15 cellular contexts compared by ENCODE assay signal in genomic region chr10:116256749-116257259, GRCh38. TPM values are rescaled to one million over a fixed set of nuclear protein-coding genes. Genes with fewer than 3 reads are reported as not detected.
DNase-seq lines count a peak whose midpoint lies in the region; ATAC-seq and TF ChIP-seq lines count a peak whose summit lies in the region.
"Had no signal": no experiment of that assay in that cellular context is flagged by ENCODE, and none has a peak within 500 bp of the region (broad histone marks: within the 10 kb centered on the region; RNA-seq: fewer than 3 reads in every experiment).

No MANE protein-coding gene starts in this region.

- no peak overlapping the region for H2BK120ac ChIP-seq in mesendoderm (ENCODE audit: low read depth, low read length)

- no peaks in the 10 kb centered on the region for H3K79me1 ChIP-seq in mesendoderm (ENCODE audit: low read length)

- H3K79me2 ChIP-seq in mesendoderm (ENCODE audit: control insufficient read depth, insufficient read depth, low read length): no peaks in the 10 kb centered on the region

- BruUV-seq in MCF 10A (replicated peaks; lab: Mats Ljungman, UMichigan): no TSS peak

- no peaks in the 10 kb centered on the region for H3K9me3 Mint-ChIP-seq in stimulated activated naive CD8-positive, alpha-beta T cell treated with anti-CD3 and anti-CD28 coated beads, Interleukin-15, amount 100 ng/mL, for 72 hours
- H3K9me3 Mint-ChIP-seq in MCF 10A (ENCODE audit: unreplicated experiment): no peaks in the 10 kb centered on the region
- H3K9me3 Mint-ChIP-seq: H9 had no signal

- H3K56ac ChIP-seq in mesendoderm (ENCODE audit: low read length): no peak overlapping the region

- no peak overlapping the region for H3K4me2 ChIP-seq in mesendoderm (ENCODE audit: low read length)

- no peak overlapping the region for H3K4ac ChIP-seq in mesendoderm (ENCODE audit: low read depth, low read length)

- CTCF ChIA-PET in MCF 10A (lab: Yijun Ruan, JAX): interaction anchor here (0.5 to 1.1 kb wide), 4 partner anchors 16 to 956 kb away, joined by 3 read pairs; partner anchors contain the start of gene GFRA1

- H3K27ac ChIP-seq in foreskin keratinocyte (no peak overlapping the region), mesendoderm (ENCODE audit: low read depth, low read length) (no peak overlapping the region)
- H3K27ac ChIP-seq: BLaER1 treated with 17β-estradiol and CSF1 and Interleukin-3, amounts not matched to agents 10 nM and 100 nM had no signal

- no peak overlapping the region for H2BK15ac ChIP-seq in mesendoderm (replicated peaks; ENCODE audit: low read depth)

- no peaks in the 10 kb centered on the region for H3K4me1 Mint-ChIP-seq in stimulated activated naive CD8-positive, alpha-beta T cell treated with anti-CD3 and anti-CD28 coated beads, Interleukin-15, amount 100 ng/mL, for 72 hours
- peaks cover 6% of the 10 kb centered on the region for H3K4me1 Mint-ChIP-seq in MCF 10A (ENCODE audit: insufficient read depth, unreplicated experiment)
- H3K4me1 Mint-ChIP-seq: CD4-positive, CD25-positive, alpha-beta regulatory T cell had no signal

- H3K4me1 ChIP-seq in foreskin keratinocyte: no peaks in the 10 kb centered on the region
- no peaks in the 10 kb centered on the region for H3K4me1 ChIP-seq in mesendoderm (ENCODE audit: control insufficient read depth, low read depth, low read length)

- no peaks in the 10 kb centered on the region for H3K27me3 ChIP-seq in foreskin keratinocyte
- H3K27me3 ChIP-seq in mesendoderm (ENCODE audit: insufficient read depth, low read length, poor library complexity): no peaks in the 10 kb centered on the region
- H3K27me3 ChIP-seq: BLaER1 treated with 17β-estradiol and CSF1 and Interleukin-3, amounts not matched to agents 10 nM and 100 nM had no signal

- no peaks in the 10 kb centered on the region for H3K36me3 Mint-ChIP-seq in MCF 10A (ENCODE audit: insufficient read depth, unreplicated experiment)
- H3K36me3 Mint-ChIP-seq: CD4-positive, CD25-positive, alpha-beta regulatory T cell had no signal

- no peak overlapping the region for H4K5ac ChIP-seq in mesendoderm (ENCODE audit: low read length)

- no peak overlapping the region for H2BK5ac ChIP-seq in mesendoderm (ENCODE audit: low read length)

- no peak for TF ChIP-seq CTCF in foreskin keratinocyte (conservative IDR thresholded peaks at IDR 0.05)
- TF ChIP-seq CTCF in retinal pigment epithelial cell (conservative IDR thresholded peaks at IDR 0.05; ENCODE audit: low read depth, low read length): peak; percentile 2
- no peak for TF ChIP-seq CTCF in MCF 10A (IDR thresholded peaks at IDR 0.05; ENCODE audit: unreplicated experiment)

- WGBS in mesendoderm (ENCODE audit: extremely low coverage, insufficient coverage, low lambda C conversion rate): no CpG with 5 or more reads among the region's 5 CpGs

- H3K27me3 Mint-ChIP-seq in stimulated activated naive CD8-positive, alpha-beta T cell treated with anti-CD3 and anti-CD28 coated beads, Interleukin-15, amount 100 ng/mL, for 72 hours: peaks cover 28% of the 10 kb centered on the region
- no peaks in the 10 kb centered on the region for H3K27me3 Mint-ChIP-seq in MCF 10A (ENCODE audit: insufficient read depth, unreplicated experiment)
- H3K27me3 Mint-ChIP-seq: CD4-positive, CD25-positive, alpha-beta regulatory T cell had no signal

- H4K8ac ChIP-seq in mesendoderm (ENCODE audit: low read depth, low read length): no peak overlapping the region

- H3K18ac ChIP-seq in mesendoderm (ENCODE audit: low read length): no peak overlapping the region

- no peak overlapping the region for H3K9ac ChIP-seq in mesendoderm (ENCODE audit: low read length)
- H3K9ac ChIP-seq: BLaER1 treated with 17β-estradiol and CSF1 and Interleukin-3, amounts not matched to agents 10 nM and 100 nM had no signal

- H3K27ac Mint-ChIP-seq in stimulated activated naive CD8-positive, alpha-beta T cell treated with anti-CD3 and anti-CD28 coated beads, Interleukin-15, amount 100 ng/mL, for 72 hours: no peak overlapping the region
- H3K27ac Mint-ChIP-seq in MCF 10A (ENCODE audit: low read depth, unreplicated experiment): no peak overlapping the region
- H3K27ac Mint-ChIP-seq: CD4-positive, CD25-positive, alpha-beta regulatory T cell; H9 had no signal

- H3K23ac ChIP-seq in mesendoderm (ENCODE audit: low read length): no peak overlapping the region

- no peaks in the 10 kb centered on the region for H3K36me3 ChIP-seq in mesendoderm (ENCODE audit: control insufficient read depth, insufficient read depth, low read length)
- H3K36me3 ChIP-seq: BLaER1 treated with 17β-estradiol and CSF1 and Interleukin-3, amounts not matched to agents 10 nM and 100 nM had no signal

- ATAC-seq in stimulated activated naive CD8-positive, alpha-beta T cell treated with anti-CD3 and anti-CD28 coated beads, Interleukin-15, amount 100 ng/mL, for 72 hours: peak; percentile 40
- no peak for ATAC-seq in stimulated activated naive CD8-positive, alpha-beta T cell treated with anti-CD3 and anti-CD28 coated beads, Interleukin-15, Interleukin-2, amounts not matched to agents 100 U/mL and 50 U/mL, for 24 hours
- ATAC-seq in foreskin keratinocyte: peak; percentile 15

- intact Hi-C loops in MCF 10A (cut with micrococcal nuclease): no loop called here

- POLR2A ChIA-PET in MCF 10A (lab: Yijun Ruan, JAX): no interaction called here

- H3K4me3 ChIP-seq in retinal pigment epithelial cell (ENCODE audit: low read length): no peak overlapping the region
- no peak overlapping the region for H3K4me3 ChIP-seq in mesendoderm (ENCODE audit: low read length)
- H3K4me3 ChIP-seq: BLaER1 treated with 17β-estradiol and CSF1 and Interleukin-3, amounts not matched to agents 10 nM and 100 nM had no signal

- H3K4me3 Mint-ChIP-seq in stimulated activated naive CD8-positive, alpha-beta T cell treated with anti-CD3 and anti-CD28 coated beads, Interleukin-15, amount 100 ng/mL, for 72 hours: no peak overlapping the region
- no peak overlapping the region for H3K4me3 Mint-ChIP-seq in MCF 10A (ENCODE audit: unreplicated experiment)
- H3K4me3 Mint-ChIP-seq: CD4-positive, CD25-positive, alpha-beta regulatory T cell; H9 had no signal

- no peak for DNase-seq in stimulated activated naive CD8-positive, alpha-beta T cell treated with anti-CD3 and anti-CD28 coated beads, Interleukin-15, amount 100 ng/mL, for 72 hours
- no peak for DNase-seq in stimulated activated naive CD8-positive, alpha-beta T cell treated with anti-CD3 and anti-CD28 coated beads, Interleukin-15, Interleukin-2, amounts not matched to agents 100 U/mL and 50 U/mL, for 24 hours
- DNase-seq in foreskin keratinocyte (no peak), retinal pigment epithelial cell (ENCODE audit: low read depth) (no peak), NCI-H146 treated with DMSO at 0.1 percent for 48 hours (lab: John Stamatoyannopoulos, UW; ENCODE audit: unreplicated experiment) (no peak), MCF 10A (ENCODE audit: unreplicated experiment) (no peak), mesendoderm (no peak), HCEC 1CT (no peak)
- DNase-seq: ACHN; CD4-positive, CD25-positive, alpha-beta regulatory T cell; DMS53; GF-D8; GOT3; H9 had no signal

- no peak overlapping the region for H2AK5ac ChIP-seq in mesendoderm (ENCODE audit: low read length)

RNA-seq across cellular contexts. Expression of gene GFRA1, which starts 16.2 kb away (rescaled TPM):
- total RNA-seq in foreskin keratinocyte (0.03 TPM in 1 of 2 replicates, not detected in the other), MCF 10A (2022) (not detected in 2 replicates)
- not detected in 2 replicates for polyA plus RNA-seq in foreskin keratinocyte
- polyA plus RNA-seq in mesendoderm (2013, experiment 1 of 2): 1.3 TPM
- 1.6 TPM for polyA plus RNA-seq in mesendoderm (2013, experiment 2 of 2)
- total RNA-seq: CD4-positive, CD25-positive, alpha-beta regulatory T cell had no signal
- polyA plus RNA-seq: CD4-positive, CD25-positive, alpha-beta regulatory T cell had no signal
